In the genomic region with DNA sequence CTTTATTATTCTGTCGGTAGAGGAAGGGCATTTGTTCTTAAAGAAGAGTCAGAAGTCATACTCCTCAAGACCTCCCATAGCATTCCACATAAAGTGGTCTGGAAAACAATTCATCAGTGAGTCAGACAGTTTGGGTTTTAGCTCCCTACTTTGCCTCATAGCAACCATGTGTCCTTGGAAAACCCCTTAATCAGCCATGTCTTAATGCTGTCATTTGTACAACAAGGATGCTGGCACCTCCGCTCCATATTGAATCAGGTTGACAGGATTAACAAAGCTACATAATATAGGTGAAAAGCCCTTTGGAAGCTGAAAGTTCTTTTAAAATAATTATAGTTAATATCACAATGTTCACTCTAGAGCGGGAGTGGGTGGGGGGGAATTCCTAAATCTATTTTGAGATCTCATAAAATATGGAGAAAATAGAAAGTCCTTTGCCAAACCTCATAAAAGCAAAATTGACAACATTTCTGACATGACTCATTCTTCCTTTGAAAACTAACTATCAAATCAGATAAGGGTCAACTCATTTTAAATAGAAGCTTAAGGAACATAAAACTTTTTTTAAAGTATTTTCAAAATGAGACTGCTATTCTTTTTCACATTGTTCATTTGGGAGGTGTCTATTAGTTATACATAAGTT, we compare ENCODE assay signal across 16 cellular contexts. TPM values are rescaled to one million over a fixed set of nuclear protein-coding genes. Genes with fewer than 3 reads are reported as not detected.
A peak's percentile ranks its signal among the peaks of the same experiment; 100 is the strongest.
DNase-seq lines count a peak whose midpoint lies in the region; ATAC-seq, FAIRE-seq and TF ChIP-seq lines count a peak whose summit lies in the region.
"Had no signal": no experiment of that assay in that cellular context is flagged by ENCODE, and none has a peak within 500 bp of the region (broad histone marks: within the 10 kb centered on the region; RNA-seq: fewer than 3 reads in every experiment).

No MANE protein-coding gene starts in this region.

- H4K20me1 ChIP-seq in HepG2 (ENCODE audit: insufficient read depth, low read length), result no peaks in the 10 kb centered on the region

- H3K4me2 ChIP-seq in HepG2 (ENCODE audit: low read depth, low read length), result no peak overlapping the region
- H3K4me2 ChIP-seq: PC-9 had no signal

- peak; percentile 75 for DNase-seq in A172 (ENCODE audit: low spot score)
- DNase-seq in HFF-Myc (ENCODE audit: extremely low read depth, low read depth), result peak; percentile 43
- peak; percentile 83 for DNase-seq in amniotic epithelial cell (ENCODE audit: low read depth)
- no peak for DNase-seq in HepG2 (ENCODE audit: low spot score)
- no peak for DNase-seq in psoas muscle
- no peak for DNase-seq in NCI-H446 (lab: John Stamatoyannopoulos, UW)
- DNase-seq: AML-193, gastrocnemius medialis, GDM1, NCI-H2081 treated with DMSO at 0.1 percent for 48 hours, ovary, PC-9 had no signal

- in situ Hi-C loops in HepG2 (cut with HindIII; ENCODE audit: extremely low pct_ligation_motif_present, low pct_unique_long_range_greater_than_20kb), result no loop called here

- H3K9me3 ChIP-seq in HepG2 (ENCODE audit: low read length) (no peaks in the 10 kb centered on the region), psoas muscle (no peaks in the 10 kb centered on the region)
- H3K9me3 ChIP-seq: gastrocnemius medialis, ovary, suprapubic skin had no signal

- WGBS in HepG2 (ENCODE audit: low lambda C conversion rate), result 47% methylated on average over 3 of the region's 3 CpGs
- 60 to 65% (median 62%) methylated on average over 3 of the region's 3 CpGs for WGBS in psoas muscle, 3 donors

- no peak for TF ChIP-seq EP300 in HepG2 (IDR thresholded peaks at IDR 0.05; ENCODE audit: low read depth in 2 of 2, low read length in 2 of 2)
- no peak for TF ChIP-seq EP300 in HepG2 (CRISPR knock-in tag; IDR thresholded peaks at IDR 0.05; ENCODE audit: borderline replicate concordance)

- H3K4me1 ChIP-seq in HepG2 (ENCODE audit: insufficient read depth, low read length), result no peaks in the 10 kb centered on the region
- H3K4me1 ChIP-seq in psoas muscle, result no peaks in the 10 kb centered on the region

- intact Hi-C loops in HepG2 (cut with micrococcal nuclease; ENCODE audit: unreplicated experiment), result no loop called here
- intact Hi-C loops in psoas muscle (cut with DNase I), result no loop called here

- no peaks in the 10 kb centered on the region for H3K27me3 ChIP-seq in HepG2 (ENCODE audit: control insufficient read depth in 1 of 2, insufficient read depth in 2 of 2, low read length in 2 of 2)
- no peaks in the 10 kb centered on the region for H3K27me3 ChIP-seq in psoas muscle (ENCODE audit: insufficient read depth in 3 of 3, low read length in 2 of 3)
- H3K27me3 ChIP-seq: gastrocnemius medialis, ovary, suprapubic skin had no signal

- POLR2A ChIA-PET in HepG2 (lab: Yijun Ruan, JAX), result no interaction called here

- H3K4me3 ChIP-seq in HFF-Myc (replicated peaks; ENCODE audit: low read depth, low read length) (no peak overlapping the region), HepG2 (replicated peaks in 1 of 3; ENCODE audit: insufficient read depth in 1 of 3, low read depth in 2 of 3, low read length in 3 of 3) (no peak overlapping the region), psoas muscle (no peak overlapping the region)
- H3K4me3 ChIP-seq: gastrocnemius medialis, ovary, PC-9, suprapubic skin had no signal

- ATAC-seq in HepG2 (no peak), psoas muscle (no peak), HG03196 (IDR thresholded peaks at IDR 0.05; ENCODE audit: unreplicated experiment) (no peak)
- ATAC-seq: gastrocnemius medialis had no signal

- no peak for TF ChIP-seq POLR2A in HepG2 (IDR thresholded peaks at IDR 0.05; ENCODE audit: insufficient read depth in 1 of 2, low read depth in 2 of 2, low read length in 2 of 2)

- no peaks in the 10 kb centered on the region for H3K79me2 ChIP-seq in HepG2 (ENCODE audit: insufficient read depth, low read length)

- TF ChIP-seq CTCF in HFF-Myc (IDR thresholded peaks at IDR 0.05; ENCODE audit: low read depth, low read length, missing control alignments), result no peak
- no peak for TF ChIP-seq CTCF in HepG2 (CRISPR knock-in tag; IDR thresholded peaks at IDR 0.05)
- no peak for TF ChIP-seq CTCF in psoas muscle (IDR thresholded peaks at IDR 0.05)

- no peak overlapping the region for H2AFZ ChIP-seq in HepG2 (ENCODE audit: low read length)
- H2AFZ ChIP-seq: PC-9 had no signal

- CTCF ChIA-PET in HepG2 (lab: Yijun Ruan, JAX; ENCODE audit: low intra/inter-chr PET ratio, low total read pairs), result no interaction called here

- no peak for TF ChIP-seq RAD21 in HepG2 (CRISPR knock-in tag; IDR thresholded peaks at IDR 0.05)

- H3K9ac ChIP-seq in HepG2 (ENCODE audit: insufficient read depth, low read depth, low read length), result no peak overlapping the region

- H3K27ac ChIP-seq in HepG2 (ENCODE audit: extremely low read length, insufficient read depth, low read length) (no peak overlapping the region), psoas muscle (no peak overlapping the region)
- H3K27ac ChIP-seq: ovary, PC-9, suprapubic skin had no signal

- BruUV-seq in HepG2 (replicated peaks; lab: Mats Ljungman, UMichigan), result no TSS peak

- peak; percentile 68 for FAIRE-seq in islet of Langerhans (lab: Jason Lieb, UNC)
- no peak for FAIRE-seq in HepG2 (lab: Jason Lieb, UNC)

- H3K36me3 ChIP-seq in HepG2 (replicated peaks in 1 of 2; ENCODE audit: control insufficient read depth in 1 of 2, insufficient read depth in 2 of 2, low read length in 2 of 2) (no peaks in the 10 kb centered on the region), psoas muscle (ENCODE audit: insufficient read depth in 1 of 2, low read depth in 1 of 2) (no peaks in the 10 kb centered on the region)
- H3K36me3 ChIP-seq: gastrocnemius medialis, ovary, suprapubic skin had no signal

TF ChIP-seq in HepG2, 621 proteins besides CTCF, POLR2A, EP300 and RAD21 (continues in another document):
- TF ChIP-seq ZNF20 (CRISPR knock-in tag; IDR thresholded peaks at IDR 0.05) (no peak), RFX3 (CRISPR knock-in tag; IDR thresholded peaks at IDR 0.05) (no peak), KAT2B (IDR thresholded peaks at IDR 0.05; ENCODE audit: borderline replicate concordance, low read depth, low read length) (no peak), TEAD2 (CRISPR knock-in tag; IDR thresholded peaks at IDR 0.05) (no peak), NFIB (CRISPR knock-in tag; IDR thresholded peaks at IDR 0.05; ENCODE audit: borderline replicate concordance) (no peak)
- TF ChIP-seq, protein P1, sequence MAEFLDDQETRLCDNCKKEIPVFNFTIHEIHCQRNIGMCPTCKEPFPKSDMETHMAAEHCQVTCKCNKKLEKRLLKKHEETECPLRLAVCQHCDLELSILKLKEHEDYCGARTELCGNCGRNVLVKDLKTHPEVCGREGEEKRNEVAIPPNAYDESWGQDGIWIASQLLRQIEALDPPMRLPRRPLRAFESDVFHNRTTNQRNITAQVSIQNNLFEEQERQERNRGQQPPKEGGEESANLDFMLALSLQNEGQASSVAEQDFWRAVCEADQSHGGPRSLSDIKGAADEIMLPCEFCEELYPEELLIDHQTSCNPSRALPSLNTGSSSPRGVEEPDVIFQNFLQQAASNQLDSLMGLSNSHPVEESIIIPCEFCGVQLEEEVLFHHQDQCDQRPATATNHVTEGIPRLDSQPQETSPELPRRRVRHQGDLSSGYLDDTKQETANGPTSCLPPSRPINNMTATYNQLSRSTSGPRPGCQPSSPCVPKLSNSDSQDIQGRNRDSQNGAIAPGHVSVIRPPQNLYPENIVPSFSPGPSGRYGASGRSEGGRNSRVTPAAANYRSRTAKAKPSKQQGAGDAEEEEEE (CRISPR knock-in tag; IDR thresholded peaks at IDR 0.05; ENCODE audit: borderline replicate concordance), result no peak

RNA-seq across cellular contexts. Expression of gene GUCY1A1, which starts 37.3 kb away (rescaled TPM):
- total RNA-seq in A172 (2014; rRNA removed; shearing (Covaris generic)), result 0.05 and 2.9 TPM in 2 replicates
- total RNA-seq in HepG2 (2016; rRNA removed; fragmentation: Illumina TruSeq; extraction: Trizol) (not detected in 2 replicates), psoas muscle (10 to 100 TPM in 1 of 4 donors, 1 to 10 TPM in 3; 6.8 to 16.4 (median 8.0) TPM)
- total RNA-seq in HepG2 (2016; cell fraction: cytosol; rRNA removed; fragmentation: Illumina TruSeq; extraction: Trizol; ENCODE audit: low read depth), result not detected in 2 replicates
- total RNA-seq in HepG2 (2016; cell fraction: insoluble cytoplasmic fraction; rRNA removed; fragmentation: Illumina TruSeq; extraction: Trizol), result not detected in 2 replicates
- not detected in 2 replicates for total RNA-seq in HepG2 (2016; cell fraction: membrane; rRNA removed; fragmentation: Illumina TruSeq; extraction: Trizol)
- total RNA-seq in HepG2 (2016; cell fraction: nucleus; rRNA removed; fragmentation: Illumina TruSeq; extraction: Trizol), result not detected in 2 replicates
- polyA plus RNA-seq in HepG2 (2011; rRNA removed) (not detected in 2 replicates), psoas muscle (1 to 10 TPM; 1.5 to 4.7 (median 2.3) TPM)
- not detected in 2 replicates for polyA plus RNA-seq in HepG2 (2011; cell fraction: cytosol; rRNA removed)
- 0.07 TPM in 1 of 2 replicates, not detected in the other for polyA plus RNA-seq in HepG2 (2011; cell fraction: nucleus; rRNA removed)
- not detected in 2 replicates for polyA plus RNA-seq in HepG2 (2012)
- not detected in 2 replicates for polyA plus RNA-seq in HepG2 (2016; cell fraction: cytosol; fragmentation: Illumina TruSeq; extraction: Trizol; ENCODE audit: low read depth)
- not detected in 2 replicates for polyA plus RNA-seq in HepG2 (2016; cell fraction: insoluble cytoplasmic fraction; fragmentation: Illumina TruSeq; extraction: Trizol; ENCODE audit: low read depth)
- polyA plus RNA-seq in HepG2 (2016; cell fraction: membrane; fragmentation: Illumina TruSeq; extraction: Trizol; ENCODE audit: low read depth), result not detected in 2 replicates
- not detected in 2 replicates for polyA plus RNA-seq in HepG2 (2016; cell fraction: nucleus; fragmentation: Illumina TruSeq; extraction: Trizol; ENCODE audit: insufficient read depth, low read depth)
- 0.14 TPM in 1 of 2 replicates, not detected in the other for polyA minus RNA-seq in HepG2 (2011; rRNA and poly(A)+ RNA removed; ENCODE audit: low replicate concordance)
- not detected in 2 replicates for polyA minus RNA-seq in HepG2 (2011; cell fraction: cytosol; rRNA and poly(A)+ RNA removed)
- not detected in 2 replicates for polyA minus RNA-seq in HepG2 (2011; cell fraction: nucleus; rRNA and poly(A)+ RNA removed)
- polyA plus RNA-seq: IgD-negative memory B cell had no signal

Comparison
In these comparisons a context has a peak if more than half of its experiments do, and no peak if none do; other contexts are left out.
1. DNase-seq: peak in A172 (single experiment), HFF-Myc (single experiment) and amniotic epithelial cell (single experiment); none in HepG2 (single experiment), psoas muscle (0 of 2) and NCI-H446 (0 of 2).